Comparison of ENCODE assay signal across 8 cellular contexts in the genomic region with DNA sequence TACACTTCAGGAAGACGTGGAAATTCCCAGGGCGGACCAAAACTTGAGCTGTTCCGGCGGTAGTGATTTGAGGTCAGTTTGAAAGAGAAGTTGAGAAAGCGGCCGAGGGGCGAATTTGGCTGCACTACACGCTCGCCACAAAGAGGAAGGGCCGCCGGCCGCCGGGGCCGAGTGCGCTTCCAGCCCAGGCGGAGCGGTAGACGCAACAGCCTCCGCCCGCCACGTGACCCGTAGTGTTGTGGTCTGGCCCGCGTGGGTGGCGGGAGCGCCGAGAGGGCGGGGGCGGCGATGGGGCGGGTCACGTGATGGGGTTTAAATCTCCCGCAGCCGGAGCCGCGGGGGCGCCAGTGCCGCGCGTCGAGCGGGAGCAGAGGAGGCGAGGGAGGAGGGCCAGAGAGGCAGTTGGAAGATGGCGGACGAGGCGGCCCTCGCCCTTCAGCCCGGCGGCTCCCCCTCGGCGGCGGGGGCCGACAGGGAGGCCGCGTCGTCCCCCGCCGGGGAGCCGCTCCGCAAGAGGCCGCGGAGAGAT. TPM values are rescaled to one million over a fixed set of nuclear protein-coding genes. Genes with fewer than 3 reads are reported as not detected.
DNase-seq lines count a peak whose midpoint lies in the region; ATAC-seq, FAIRE-seq and TF ChIP-seq lines count a peak whose summit lies in the region.

A gene (plus strand): TSS at position 344 of the 529 bp plus-strand sequence. CDS start 66 bp downstream, at position 410.

- peak; percentile 97 for DNase-seq in AG08395 (ENCODE audit: low spot score)
- DNase-seq in NCI-H2196 treated with DMSO at 0.1 percent for 48 hours (lab: John Stamatoyannopoulos, UW; ENCODE audit: unreplicated experiment) = peak; percentile 75
- peak; percentile 87 for DNase-seq in mammary epithelial cell
- DNase-seq in iPS-NIHi11 (ENCODE audit: low spot score) = peak; percentile 97
- DNase-seq in small intestine = peak; percentile 94

- H3K4me2 ChIP-seq in mammary epithelial cell (ENCODE audit: insufficient read depth, low read depth, low read length) = peak within 1 kb of the TSS; percentile 75

- H2AFZ ChIP-seq in mammary epithelial cell (ENCODE audit: low read depth, low read length) = peak within 1 kb of the TSS; percentile 83

- BruUV-seq in mammary epithelial cell (replicated peaks; lab: Mats Ljungman, UMichigan) = no TSS peak

- H3K4me1 ChIP-seq in mammary epithelial cell (ENCODE audit: insufficient read depth, low read length) (peaks cover 5% of the 10 kb centered on the region), small intestine (ENCODE audit: control insufficient read depth in 2 of 2, insufficient read depth in 1 of 2, low read depth in 1 of 2, low read length in 1 of 2) (peaks cover 0 to 2% of the 10 kb centered on the region in 2 donors)

- in situ Hi-C loops in mammary epithelial cell (cut with MboI; ENCODE audit: low sequenced_read_pairs in 2 of 2) = no loop called here

- dilution Hi-C loops in mammary epithelial cell (cut with HindIII; ENCODE audit: low sequenced_read_pairs) = no loop called here

- no peaks in the 10 kb centered on the region for H4K20me1 ChIP-seq in mammary epithelial cell (ENCODE audit: insufficient read depth, low read length)

- H3K9me3 ChIP-seq in mammary epithelial cell (replicated peaks; ENCODE audit: insufficient read depth, low read length) (no peaks in the 10 kb centered on the region), small intestine (ENCODE audit: control insufficient read depth, low read depth) (no peaks in the 10 kb centered on the region)

- H3K27ac ChIP-seq in mammary epithelial cell (ENCODE audit: insufficient read depth, low read depth, low read length) (peak within 1 kb of the TSS; percentile 68), small intestine (ENCODE audit: low read depth in 1 of 2, low read length in 1 of 2) (peak within 1 kb of the TSS; percentile 96 to 99)

- CTCF ChIA-PET in mammary epithelial cell (lab: Charles Lee; ENCODE audit: low non-redundant PET) = no interaction called here

- TF ChIP-seq CTCF in WI38 (IDR thresholded peaks at IDR 0.05; ENCODE audit: low read depth, low read length) (no peak), mammary epithelial cell (conservative IDR thresholded peaks at IDR 0.05 in 1 of 2, IDR thresholded peaks at IDR 0.05 in 1 of 2; ENCODE audit: extremely low read depth in 1 of 2, insufficient read depth in 1 of 2, low read depth in 1 of 2, low read length in 2 of 2) (no peak)

- intact Hi-C loops in mammary epithelial cell (cut with micrococcal nuclease) = loop anchor here (1.0 to 2.0 kb wide), 2 partner anchors 29 to 190 kb away; a partner anchor contains a TSS

- peaks cover 6% of the 10 kb centered on the region for H3K36me3 ChIP-seq in mammary epithelial cell (ENCODE audit: insufficient read depth, low read length)
- H3K36me3 ChIP-seq in small intestine (ENCODE audit: control insufficient read depth in 2 of 2, insufficient read depth in 2 of 2, low read length in 2 of 2) = no peaks in the 10 kb centered on the region

- under 1% methylated on average over 23 of the region's 62 CpGs for WGBS in mammary epithelial cell (ENCODE audit: low coverage, missing lambda C conversion rate)
- 0 to 1% (median 0%) methylated on average over 25 to 62 of the region's 62 CpGs for WGBS in small intestine, 3 donors

- peak within 1 kb of the TSS; percentile 87 for H3K4me3 ChIP-seq in WI38 (ENCODE audit: low read depth, low read length)
- peak within 1 kb of the TSS; percentile 83 to 89 (median 84) for H3K4me3 ChIP-seq in mammary epithelial cell (replicated peaks in 1 of 3; ENCODE audit: insufficient read depth in 1 of 3, low read depth in 2 of 3, low read length in 3 of 3)
- H3K4me3 ChIP-seq in small intestine (ENCODE audit: low read depth in 1 of 2, low read length in 2 of 2) = peak within 1 kb of the TSS; percentile 80 to 98

- H3K27me3 ChIP-seq in mammary epithelial cell (ENCODE audit: insufficient read depth, low read length) (no peaks in the 10 kb centered on the region), small intestine (ENCODE audit: control insufficient read depth in 2 of 2, insufficient read depth in 2 of 2, low read length in 2 of 2) (no peaks in the 10 kb centered on the region)

- no peak for FAIRE-seq in small intestine (lab: Jason Lieb, UNC)

- H3K79me2 ChIP-seq in mammary epithelial cell (ENCODE audit: insufficient read depth, low read length) = peaks cover 36% of the 10 kb centered on the region

- ATAC-seq in GM18907 (IDR thresholded peaks at IDR 0.05; ENCODE audit: unreplicated experiment) = peak; percentile 90
- ATAC-seq in HG03139 (IDR thresholded peaks at IDR 0.05; ENCODE audit: unreplicated experiment) = peak; percentile 85

- peak within 1 kb of the TSS; percentile 77 for H3K9ac ChIP-seq in mammary epithelial cell (ENCODE audit: insufficient read depth, low read length)

RNA-seq across cellular contexts. Expression of the gene that starts here (rescaled TPM):
- total RNA-seq in mammary epithelial cell = 10 to 100 TPM; 12.3 to 14.5 TPM
- polyA plus RNA-seq in mammary epithelial cell (4.6 TPM), small intestine (10 to 100 TPM in 1 of 3 donors, 1 to 10 TPM in 2; 8.9 to 11.3 (median 9.5) TPM)
- polyA minus RNA-seq in mammary epithelial cell = 2.0 TPM

Comparison
In these comparisons a context has a peak if more than half of its experiments do, and no peak if none do; other contexts are left out.
1. Peak in every context shown above with its lines: DNase-seq, ATAC-seq, H3K4me3 ChIP-seq and H3K27ac ChIP-seq.